In the genomic region with DNA sequence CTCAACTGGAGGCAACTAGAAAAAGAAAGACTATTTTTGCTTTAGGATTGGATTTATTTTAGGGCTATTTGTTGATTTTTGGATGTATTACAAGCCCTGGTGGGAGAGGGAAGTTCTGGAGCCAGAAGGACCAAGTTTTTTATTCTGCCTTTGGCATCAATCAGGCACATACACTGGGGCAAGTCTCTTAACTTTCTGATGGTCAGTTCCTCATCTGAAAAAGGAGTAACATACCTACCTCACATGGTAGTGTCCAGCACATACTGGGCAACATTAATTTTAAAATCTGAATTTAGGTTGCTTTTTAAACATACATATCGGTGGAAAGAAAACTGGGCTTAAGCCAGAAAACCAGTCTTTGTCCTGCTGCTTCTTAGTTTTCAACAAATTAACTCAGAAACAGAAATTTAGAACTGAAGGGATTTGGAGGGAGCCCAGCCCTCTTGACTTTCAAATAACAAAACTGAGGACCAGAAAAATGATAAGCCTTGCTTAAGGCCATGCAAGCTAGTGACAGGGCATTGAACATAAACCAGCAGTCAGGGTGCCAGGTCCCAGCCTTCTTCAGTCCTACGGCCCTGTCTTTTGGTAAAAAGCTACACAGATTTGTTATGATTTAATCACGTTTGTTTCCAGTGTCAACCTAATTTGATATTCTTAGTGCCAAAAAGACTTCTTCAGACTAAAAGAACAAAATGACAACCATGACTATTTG, we compare ENCODE assay signal across 24 cellular contexts.
DNase-seq lines count a peak whose midpoint lies in the region; ATAC-seq and TF ChIP-seq lines count a peak whose summit lies in the region.
"Had no signal": no experiment of that assay in that cellular context is flagged by ENCODE, and none has a peak within 500 bp of the region (broad histone marks: within the 10 kb centered on the region; RNA-seq: fewer than 3 reads in every experiment).

No MANE protein-coding gene starts in this region.

- TF ChIP-seq CTCF in chondrocyte (IDR thresholded peaks at IDR 0.05) (no peak), nephron progenitor cell (IDR thresholded peaks at IDR 0.05) (no peak), type B pancreatic cell (conservative IDR thresholded peaks at IDR 0.05) (no peak), body of pancreas (IDR thresholded peaks at IDR 0.05) (no peak), HFFc6 (IDR thresholded peaks at IDR 0.05) (no peak)

- peaks cover 2% of the 10 kb centered on the region for H3K36me3 Mint-ChIP-seq in chondrocyte (ENCODE audit: low read depth)
- no peaks in the 10 kb centered on the region for H3K36me3 Mint-ChIP-seq in nephron progenitor cell (ENCODE audit: low read depth)
- no peaks in the 10 kb centered on the region for H3K36me3 Mint-ChIP-seq in type B pancreatic cell
- H3K36me3 Mint-ChIP-seq in HFFc6 (ENCODE audit: low read depth) = peaks cover 14% of the 10 kb centered on the region
- H3K36me3 Mint-ChIP-seq: activated CD4-positive, alpha-beta memory T cell treated with anti-CD3 and anti-CD28 coated beads for 36 hours had no signal

- no peak overlapping the region for H3K27ac ChIP-seq in body of pancreas
- H3K27ac ChIP-seq: 22Rv1, PC-9, SK-N-MC had no signal

- no peak for TF ChIP-seq POLR2A in body of pancreas (IDR thresholded peaks at IDR 0.05)

- intact Hi-C loops in body of pancreas (cut with DNase I) = no loop called here

- DNase-seq in NCI-H1105 treated with DMSO at 0.1 percent for 48 hours (lab: John Stamatoyannopoulos, UW) (peak; percentile 38), NCI-H1105 (lab: John Stamatoyannopoulos, UW) (no peak), chondrocyte (ENCODE audit: low spot score) (no peak), nephron progenitor cell (no peak), type B pancreatic cell (ENCODE audit: extremely low spot score, unreplicated experiment) (no peak), body of pancreas (no peak), HFFc6 (no peak)
- DNase-seq: activated CD4-positive, alpha-beta memory T cell treated with anti-CD3 and anti-CD28 coated beads for 36 hours; amygdala; BE2C; COR-L47; effector memory CD4-positive, alpha-beta T cell; Kasumi-1; left cardiac atrium; NCI-H1092; NCI-H2081; NCI-H446; PC-9 had no signal

- H3K27ac Mint-ChIP-seq in chondrocyte (ENCODE audit: unreplicated experiment) = peak overlapping the region; percentile 17
- H3K27ac Mint-ChIP-seq in nephron progenitor cell = peak overlapping the region; percentile 58
- peak overlapping the region; percentile 74 for H3K27ac Mint-ChIP-seq in type B pancreatic cell
- H3K27ac Mint-ChIP-seq in HFFc6 = no peak overlapping the region
- H3K27ac Mint-ChIP-seq: activated CD4-positive, alpha-beta memory T cell treated with anti-CD3 and anti-CD28 coated beads for 36 hours; T-helper 2 cell treated with Interferon-gamma antibody and Interleukin-4, amounts not matched to agents 5 μg/mL and 100 μg/mL, for 36 hours; WTC11 had no signal

- ATAC-seq in body of pancreas = no peak
- no peak for ATAC-seq in HG03039 (IDR thresholded peaks at IDR 0.05; ENCODE audit: unreplicated experiment)
- ATAC-seq: left cardiac atrium, right cardiac atrium, WTC11 had no signal

- H3K27me3 ChIP-seq in body of pancreas = no peaks in the 10 kb centered on the region
- H3K27me3 ChIP-seq: BE2C had no signal

- H3K4me1 ChIP-seq in body of pancreas = no peaks in the 10 kb centered on the region
- H3K4me1 ChIP-seq: BE2C had no signal

- H3K9me3 ChIP-seq in body of pancreas = no peaks in the 10 kb centered on the region
- H3K9me3 ChIP-seq: BE2C had no signal

- H3K36me3 ChIP-seq in body of pancreas (replicated peaks in 1 of 2; ENCODE audit: insufficient read depth in 1 of 2, low read depth in 2 of 2) = no peaks in the 10 kb centered on the region
- H3K36me3 ChIP-seq: BE2C had no signal

- no peak overlapping the region for H3K4me3 Mint-ChIP-seq in chondrocyte (ENCODE audit: unreplicated experiment)
- H3K4me3 Mint-ChIP-seq in nephron progenitor cell = no peak overlapping the region
- peak overlapping the region; percentile 21 for H3K4me3 Mint-ChIP-seq in type B pancreatic cell
- no peak overlapping the region for H3K4me3 Mint-ChIP-seq in HFFc6
- H3K4me3 Mint-ChIP-seq: activated CD4-positive, alpha-beta memory T cell treated with anti-CD3 and anti-CD28 coated beads for 36 hours; T-helper 2 cell treated with Interferon-gamma antibody and Interleukin-4, amounts not matched to agents 5 μg/mL and 100 μg/mL, for 36 hours; WTC11 had no signal

- 77 to 85% methylated on average over 3 of the region's 3 CpGs for WGBS in body of pancreas, 2 donors

- H3K4me1 Mint-ChIP-seq in chondrocyte (ENCODE audit: low read depth) = peaks cover 49% of the 10 kb centered on the region
- peaks cover 32% of the 10 kb centered on the region for H3K4me1 Mint-ChIP-seq in nephron progenitor cell
- H3K4me1 Mint-ChIP-seq in type B pancreatic cell (ENCODE audit: unreplicated experiment) = peaks cover 32% of the 10 kb centered on the region
- peaks cover 55% of the 10 kb centered on the region for H3K4me1 Mint-ChIP-seq in HFFc6 (ENCODE audit: low read depth)

- H3K27me3 Mint-ChIP-seq in chondrocyte (ENCODE audit: low read depth) = no peaks in the 10 kb centered on the region
- peaks cover 3% of the 10 kb centered on the region for H3K27me3 Mint-ChIP-seq in nephron progenitor cell (ENCODE audit: low read depth, poor library complexity)
- H3K27me3 Mint-ChIP-seq in type B pancreatic cell = no peaks in the 10 kb centered on the region
- peaks cover 1% of the 10 kb centered on the region for H3K27me3 Mint-ChIP-seq in HFFc6 (ENCODE audit: insufficient read depth)
- H3K27me3 Mint-ChIP-seq: activated CD4-positive, alpha-beta memory T cell treated with anti-CD3 and anti-CD28 coated beads for 36 hours had no signal

- H3K4me3 ChIP-seq in body of pancreas = no peak overlapping the region
- H3K4me3 ChIP-seq: PC-9, SK-N-MC had no signal

- no peaks in the 10 kb centered on the region for H3K9me3 Mint-ChIP-seq in chondrocyte (ENCODE audit: low read depth)
- no peaks in the 10 kb centered on the region for H3K9me3 Mint-ChIP-seq in nephron progenitor cell
- no peaks in the 10 kb centered on the region for H3K9me3 Mint-ChIP-seq in type B pancreatic cell
- no peaks in the 10 kb centered on the region for H3K9me3 Mint-ChIP-seq in HFFc6
- H3K9me3 Mint-ChIP-seq: activated CD4-positive, alpha-beta memory T cell treated with anti-CD3 and anti-CD28 coated beads for 36 hours had no signal
